ENCODE assay signal across 20 cellular contexts in genomic region chr11:66523611-66524010, GRCh38. TPM values are rescaled to one million over a fixed set of nuclear protein-coding genes. Genes with fewer than 3 reads are reported as not detected.
A peak's percentile ranks its signal among the peaks of the same experiment; 100 is the strongest.
DNase-seq lines count a peak whose midpoint lies in the region; ATAC-seq, FAIRE-seq and TF ChIP-seq lines count a peak whose summit lies in the region.
"Had no signal": no experiment of that assay in that cellular context is flagged by ENCODE, and none has a peak within 500 bp of the region (broad histone marks: within the 10 kb centered on the region; RNA-seq: fewer than 3 reads in every experiment).

No MANE protein-coding gene starts in this region.

- H3K4me1 ChIP-seq in kidney (ENCODE audit: control insufficient read depth in 1 of 2, insufficient read depth in 1 of 2, low read depth in 1 of 2, low read length in 2 of 2) (no peaks in the 10 kb centered on the region), aorta (ENCODE audit: control insufficient read depth in 1 of 2, insufficient read depth in 2 of 2, low read length in 2 of 2) (no peaks in the 10 kb centered on the region)
- H3K4me1 ChIP-seq: A549 had no signal

- no peak for FAIRE-seq in kidney (lab: Jason Lieb, UNC)
- FAIRE-seq: A549, D721Med, G401.6, GM12891 had no signal

- H3K4me3 ChIP-seq in kidney (ENCODE audit: low read length in 2 of 2) (no peak overlapping the region), aorta (ENCODE audit: low read length in 2 of 2) (no peak overlapping the region)
- H3K4me3 ChIP-seq: A549 had no signal

- TF ChIP-seq CTCF in kidney (IDR thresholded peaks at IDR 0.05; ENCODE audit: borderline replicate concordance, extremely low read depth, insufficient read depth) = no peak
- no peak for TF ChIP-seq CTCF in GM20000 (IDR thresholded peaks at IDR 0.05; ENCODE audit: extremely low read depth, missing control alignments)

- peak; percentile 72 for DNase-seq in Right ventricle myocardium superior
- peak; percentile 67 for DNase-seq in left cardiac atrium
- peak; percentile 42 for DNase-seq in kidney
- no peak for DNase-seq in aorta
- no peak for DNase-seq in cortex of kidney (lab: John Stamatoyannopoulos, UW)
- no peak for DNase-seq in GM19240 (ENCODE audit: insufficient read length, low spot score)
- DNase-seq in GM20000 (ENCODE audit: low spot score) = no peak
- DNase-seq: CD8-positive, alpha-beta T cell; COR-L47; DMS153; DMS79 treated with DMSO at 0.1 percent for 48 hours; EL had no signal

- no peaks in the 10 kb centered on the region for H3K9me3 ChIP-seq in kidney (ENCODE audit: control insufficient read depth in 1 of 2, low read length in 2 of 2)
- H3K9me3 ChIP-seq in aorta (ENCODE audit: control insufficient read depth, low read length) = no peaks in the 10 kb centered on the region
- H3K9me3 ChIP-seq: A549 had no signal

- WGBS in aorta, 2 donors = 91 to 92% methylated on average over 11 of the region's 11 CpGs

- ATAC-seq in Right ventricle myocardium superior (ENCODE audit: poor library complexity) (peak; percentile 90), left cardiac atrium (peak; percentile 93), aorta (ENCODE audit: low FRiP score) (peak; percentile 19)
- ATAC-seq: CD8-positive, alpha-beta T cell had no signal

- H3K27me3 ChIP-seq in aorta (ENCODE audit: control insufficient read depth in 1 of 2, insufficient read depth in 2 of 2, low read length in 1 of 2) = no peaks in the 10 kb centered on the region

- H3K27ac ChIP-seq in kidney (ENCODE audit: low read depth in 2 of 2, low read length in 2 of 2) (no peak overlapping the region), aorta (ENCODE audit: low read depth in 1 of 2, low read length in 2 of 2) (no peak overlapping the region)
- H3K27ac ChIP-seq: A549, HL-60 had no signal

- H3K36me3 ChIP-seq in kidney (ENCODE audit: control insufficient read depth in 1 of 2, insufficient read depth in 2 of 2, low read length in 2 of 2) (peaks cover 20% of the 10 kb centered on the region in 2 donors), aorta (ENCODE audit: control insufficient read depth in 1 of 2, insufficient read depth in 2 of 2, low read length in 1 of 2) (peaks cover 0 to 1% of the 10 kb centered on the region in 2 donors)

- intact Hi-C loops in Right ventricle myocardium superior (cut with DNase I) = no loop called here
- intact Hi-C loops in left cardiac atrium (cut with DNase I) = no loop called here
- intact Hi-C loops in kidney (cut with DNase I) = no loop called here
- intact Hi-C loops in aorta (cut with DNase I) = no loop called here

- H3K9ac ChIP-seq in kidney (ENCODE audit: low read length in 2 of 2) = no peak overlapping the region

RNA-seq across cellular contexts. Expression of gene BBS1, which starts 13.2 kb away (rescaled TPM):
- total RNA-seq in Right ventricle myocardium superior (12.1 TPM), left cardiac atrium (10 to 100 TPM; 18.7 to 18.9 TPM), kidney (85.4 TPM), aorta (10 to 100 TPM; 27.2 to 58.1 TPM)
- polyA plus RNA-seq in kidney (ENCODE audit: insufficient read depth, low read depth, low replicate concordance) (30.1 TPM), aorta (10 to 100 TPM; 18.9 to 34.9 TPM)

RNA-seq across cellular contexts. Expression of gene ZDHHC24, which starts 22.2 kb away (rescaled TPM):
- total RNA-seq in Right ventricle myocardium superior = 4.4 TPM
- 1 to 10 TPM; 7.9 to 8.2 TPM for total RNA-seq in left cardiac atrium
- total RNA-seq in kidney = 18.7 TPM
- polyA plus RNA-seq in kidney (ENCODE audit: insufficient read depth, low read depth, low replicate concordance) = 13.2 TPM
- 10 to 100 TPM in 1 of 2 donors, 1 to 10 TPM in 1; 9.3 to 14.7 TPM for total RNA-seq in aorta
- 1 to 10 TPM; 4.1 to 9.3 TPM for polyA plus RNA-seq in aorta

RNA-seq across cellular contexts. Expression of gene ACTN3, which starts 23.1 kb away (rescaled TPM):
- total RNA-seq in Right ventricle myocardium superior (not detected), left cardiac atrium (under 1 TPM; 0.10 to 0.15 TPM), kidney (0.16 TPM), aorta (1 to 10 TPM in 1 of 2 donors, not detected in 1; 3.0 TPM)
- polyA plus RNA-seq in kidney (ENCODE audit: insufficient read depth, low read depth, low replicate concordance) (not detected), aorta (not detected)
- total RNA-seq: H4 had no signal
- polyA plus RNA-seq: A549, BJ, CD14-positive monocyte had no signal

RNA-seq across cellular contexts. Expression of gene DPP3, which starts 43.4 kb away (rescaled TPM):
- 11.1 TPM for total RNA-seq in Right ventricle myocardium superior
- total RNA-seq in left cardiac atrium = 10 to 100 TPM; 18.5 TPM
- 41.7 TPM for total RNA-seq in kidney
- 32.9 TPM for polyA plus RNA-seq in kidney (ENCODE audit: insufficient read depth, low read depth, low replicate concordance)
- 10 to 100 TPM; 15.5 to 24.8 TPM for total RNA-seq in aorta
- 10 to 100 TPM; 18.8 to 23.8 TPM for polyA plus RNA-seq in aorta

RNA-seq across cellular contexts. Expression of gene CTSF, which starts 44.8 kb away (rescaled TPM):
- total RNA-seq in Right ventricle myocardium superior = 59.3 TPM
- 10 to 100 TPM; 51.0 to 71.9 TPM for total RNA-seq in left cardiac atrium
- 58.0 TPM for total RNA-seq in kidney
- 80.4 TPM for polyA plus RNA-seq in kidney (ENCODE audit: insufficient read depth, low read depth, low replicate concordance)
- total RNA-seq in aorta = 100 to 1,000 TPM in 1 of 2 donors, 10 to 100 TPM in 1; 38.3 to 110 TPM
- polyA plus RNA-seq in aorta = 10 to 100 TPM; 52.1 to 98.5 TPM

Comparison
In these comparisons a context has a peak if more than half of its experiments do, and no peak if none do; other contexts are left out.
1. ATAC-seq: peak in every context shown above with its lines; median percentile 93 in left cardiac atrium; 90 in Right ventricle myocardium superior; 19 in aorta.
2. DNase-seq: peak in Right ventricle myocardium superior (single experiment), left cardiac atrium (single experiment) and kidney (single experiment); none in aorta (0 of 2), cortex of kidney (single experiment), GM19240 (single experiment) and GM20000 (single experiment).